In the genomic region with DNA sequence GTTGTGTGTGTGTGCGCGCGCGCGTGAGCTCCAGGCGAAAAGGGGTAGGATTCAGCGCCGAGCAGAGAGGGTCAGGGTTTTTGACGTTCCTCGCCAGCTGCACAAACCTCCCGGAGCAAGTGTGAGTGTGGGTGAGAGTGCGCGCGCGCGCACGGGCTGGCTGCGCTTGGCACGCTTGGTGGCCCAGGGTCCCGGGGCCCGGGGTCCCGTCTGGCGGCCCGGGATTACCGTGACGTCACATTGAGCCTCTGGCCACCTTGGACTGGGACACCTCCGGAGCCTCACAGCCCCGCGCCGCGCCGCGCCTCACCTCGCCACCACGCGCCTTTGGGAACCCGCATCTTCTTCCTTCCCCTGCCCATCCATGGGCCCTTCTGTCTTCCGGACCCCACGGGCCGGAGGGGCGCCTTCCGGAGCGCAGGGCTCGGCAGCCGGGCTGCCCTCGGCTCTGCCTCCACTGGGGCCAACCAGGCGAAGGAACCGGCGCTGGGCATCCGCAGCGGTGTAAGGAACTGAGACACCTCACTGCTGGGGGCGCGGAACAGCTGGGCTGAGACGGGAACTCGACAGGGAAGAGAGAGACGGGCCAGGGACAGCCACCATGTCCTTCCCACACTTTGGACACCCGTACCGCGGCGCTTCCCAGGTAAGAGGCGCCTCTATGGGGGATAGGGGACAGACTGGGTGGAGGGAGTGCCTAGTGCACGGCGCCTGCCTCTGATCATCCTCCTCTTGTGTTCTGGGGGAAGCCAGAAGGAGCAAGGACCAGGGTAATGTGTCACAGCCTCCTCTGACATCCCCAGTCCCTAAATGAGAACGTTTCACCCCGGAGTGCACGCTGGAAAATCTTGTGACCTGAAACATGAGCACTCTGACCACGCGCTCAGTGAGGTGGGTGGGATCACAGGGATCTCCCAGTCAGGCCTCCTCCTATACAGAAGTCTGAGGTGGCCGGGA, we compare ENCODE assay signal across 16 cellular contexts. TPM values are rescaled to one million over a fixed set of nuclear protein-coding genes. Genes with fewer than 3 reads are reported as not detected.
DNase-seq lines count a peak whose midpoint lies in the region; ATAC-seq and TF ChIP-seq lines count a peak whose summit lies in the region.
"Had no signal": no experiment of that assay in that cellular context is flagged by ENCODE, and none has a peak within 500 bp of the region (broad histone marks: within the 10 kb centered on the region; RNA-seq: fewer than 3 reads in every experiment).

No MANE protein-coding gene starts in this region.

- H3K27ac Mint-ChIP-seq in nephron progenitor cell = no peak overlapping the region
- H3K27ac Mint-ChIP-seq: activated naive CD4-positive, alpha-beta T cell treated with anti-CD3 and anti-CD28 coated beads for 36 hours had no signal

- no peaks in the 10 kb centered on the region for H3K36me3 Mint-ChIP-seq in nephron progenitor cell (ENCODE audit: low read depth)

- H3K4me1 ChIP-seq in body of pancreas = peaks cover 36% of the 10 kb centered on the region

- peak overlapping the region; percentile 80 for H3K4me3 Mint-ChIP-seq in nephron progenitor cell
- H3K4me3 Mint-ChIP-seq: activated naive CD4-positive, alpha-beta T cell treated with anti-CD3 and anti-CD28 coated beads for 36 hours had no signal

- H3K4me3 ChIP-seq in fibroblast of mammary gland (ENCODE audit: control insufficient read depth, low read depth, low read length) = no peak overlapping the region
- no peak overlapping the region for H3K4me3 ChIP-seq in body of pancreas
- H3K4me3 ChIP-seq: sigmoid colon had no signal

- no peaks in the 10 kb centered on the region for H3K36me3 ChIP-seq in body of pancreas (replicated peaks in 1 of 2; ENCODE audit: insufficient read depth in 1 of 2, low read depth in 2 of 2)
- H3K36me3 ChIP-seq: sigmoid colon had no signal

- H3K27me3 ChIP-seq in body of pancreas = peaks cover 0 to 21% of the 10 kb centered on the region in 2 donors

- peak overlapping the region; percentile 56; the same call in 1 of the 2 replicates for H3K27ac ChIP-seq in 22Rv1
- no peak overlapping the region for H3K27ac ChIP-seq in body of pancreas
- H3K27ac ChIP-seq: RWPE1, sigmoid colon had no signal

- no peak for TF ChIP-seq POLR2A in body of pancreas (IDR thresholded peaks at IDR 0.05)

- no peaks in the 10 kb centered on the region for H3K9me3 ChIP-seq in body of pancreas
- H3K9me3 ChIP-seq: sigmoid colon had no signal

- peaks cover 98% of the 10 kb centered on the region for H3K27me3 Mint-ChIP-seq in nephron progenitor cell (ENCODE audit: low read depth, poor library complexity)

- no peaks in the 10 kb centered on the region for H3K9me3 Mint-ChIP-seq in nephron progenitor cell
- H3K9me3 Mint-ChIP-seq: activated naive CD4-positive, alpha-beta T cell treated with anti-CD3 and anti-CD28 coated beads for 36 hours had no signal

- ATAC-seq in body of pancreas = no peak

- intact Hi-C loops in body of pancreas (cut with DNase I) = no loop called here

- 1 to 4% methylated on average over 22 to 69 of the region's 69 CpGs for WGBS in body of pancreas, 2 donors

- DNase-seq in LHCN-M2 (ENCODE audit: low read depth) (peak; percentile 12), fibroblast of mammary gland (ENCODE audit: low read depth) (peak; percentile 1), nephron progenitor cell (peak; percentile 50), cerebellar nuclear complex (lab: John Stamatoyannopoulos, UW) (no peak), body of pancreas (no peak), NCI-H2196 (lab: John Stamatoyannopoulos, UW; ENCODE audit: unreplicated experiment) (no peak)
- DNase-seq in stimulated activated CD4-positive, alpha-beta T cell treated with anti-CD3 and anti-CD28 coated beads, Interleukin-4, amount 100 ng/mL, for 4 hours = no peak
- DNase-seq: activated CD4-positive, alpha-beta T cell treated with anti-CD3 and anti-CD28 coated beads for 1 hour; activated naive CD4-positive, alpha-beta T cell treated with anti-CD3 and anti-CD28 coated beads for 36 hours; effector memory CD4-positive, alpha-beta T cell; IMR-90; NCI-H2107; sigmoid colon had no signal

- peaks cover 14% of the 10 kb centered on the region for H3K4me1 Mint-ChIP-seq in nephron progenitor cell

- no peak for TF ChIP-seq CTCF in 22Rv1 (IDR thresholded peaks at IDR 0.05)
- no peak for TF ChIP-seq CTCF in fibroblast of mammary gland (conservative IDR thresholded peaks at IDR 0.05; ENCODE audit: control insufficient read depth, insufficient read depth, low read depth, low read length)
- TF ChIP-seq CTCF in nephron progenitor cell (IDR thresholded peaks at IDR 0.05) = no peak
- TF ChIP-seq CTCF in body of pancreas (IDR thresholded peaks at IDR 0.05) = no peak

RNA-seq across cellular contexts. Expression of gene IRX6, which starts 0.8 kb away (rescaled TPM):
- total RNA-seq in LHCN-M2 (2014; rRNA removed) = 0.06 TPM in 1 of 2 replicates, not detected in the other
- not detected for polyA plus RNA-seq in LHCN-M2 (2012)
- total RNA-seq in body of pancreas = under 1 TPM in 1 of 2 donors, not detected in 1; 0.66 TPM
- total RNA-seq: activated naive CD4-positive, alpha-beta T cell treated with anti-CD3 and anti-CD28 coated beads for 36 hours; IMR-90 had no signal
- polyA plus RNA-seq: IMR-90, keratinocyte had no signal

Comparison
In these comparisons a context has a peak if more than half of its experiments do, and no peak if none do; other contexts are left out.
1. DNase-seq: peak in LHCN-M2 (single experiment), fibroblast of mammary gland (single experiment) and nephron progenitor cell (single experiment); none in cerebellar nuclear complex (0 of 2), stimulated activated CD4-positive, alpha-beta T cell treated with anti-CD3 and anti-CD28 coated beads, Interleukin-4, amount 100 ng/mL, for 4 hours (0 of 2), body of pancreas (0 of 4) and NCI-H2196 (single experiment).